In genomic region chr4:186844059-186844681, GRCh38 we compare ENCODE assay signal across 10 cellular contexts.
DNase-seq lines count a peak whose midpoint lies in the region; ATAC-seq, FAIRE-seq and TF ChIP-seq lines count a peak whose summit lies in the region.
"Had no signal": no experiment of that assay in that cellular context is flagged by ENCODE, and none has a peak within 500 bp of the region (broad histone marks: within the 10 kb centered on the region; RNA-seq: fewer than 3 reads in every experiment).

No MANE protein-coding gene starts in this region.

- peak overlapping the region; percentile 82 for H3K4me2 ChIP-seq in astrocyte (ENCODE audit: low read length)

- POLR2A ChIA-PET in HEK293 (lab: Yijun Ruan, JAX), result no interaction called here

- peak overlapping the region; percentile 93 for H3K27ac Mint-ChIP-seq in astrocyte (ENCODE audit: unreplicated experiment)

- CTCF ChIA-PET in HEK293 (lab: Yijun Ruan, JAX), result interaction anchor here (0.5 kb wide), 1 partner anchor 612 kb away, joined by 3 read pairs; no protein-coding TSS in a partner anchor

- TF ChIP-seq CTCF in HEK293 (tag by site-specific recombination; IDR thresholded peaks at IDR 0.05) (no peak), astrocyte (IDR thresholded peaks at IDR 0.05; ENCODE audit: insufficient read depth, low read depth, low read length) (no peak)

- intact Hi-C loops in right cardiac atrium (cut with DNase I), result no loop called here

- H3K9me3 Mint-ChIP-seq in astrocyte (ENCODE audit: unreplicated experiment), result no peaks in the 10 kb centered on the region

- peak overlapping the region; percentile 69 for H3K9ac ChIP-seq in astrocyte (ENCODE audit: low read length)

- no peaks in the 10 kb centered on the region for H3K79me2 ChIP-seq in astrocyte (ENCODE audit: insufficient read depth, low read length)

- H3K4me1 ChIP-seq in HEK293 (ENCODE audit: control insufficient read depth, insufficient read depth, low read length) (no peaks in the 10 kb centered on the region; the same call in 1 of the 2 replicates), astrocyte (ENCODE audit: insufficient read depth, low read length) (peaks cover 31% of the 10 kb centered on the region), right cardiac atrium (ENCODE audit: control insufficient read depth, insufficient read depth, low read length) (peaks cover 1% of the 10 kb centered on the region), small intestine (ENCODE audit: control insufficient read depth in 2 of 2, insufficient read depth in 1 of 2, low read depth in 1 of 2, low read length in 1 of 2) (peaks cover 2% of the 10 kb centered on the region in 2 donors)

- no peak overlapping the region; the same call in 1 of the 2 replicates for H3K27ac ChIP-seq in HEK293 (ENCODE audit: extremely low read depth, low read depth, low read length)
- peak overlapping the region; percentile 76 for H3K27ac ChIP-seq in astrocyte (ENCODE audit: low read depth, low read length)
- H3K27ac ChIP-seq in right cardiac atrium (ENCODE audit: low read length), result no peak overlapping the region
- H3K27ac ChIP-seq in small intestine (ENCODE audit: low read depth in 1 of 2, low read length in 1 of 2), result peak overlapping the region; percentile 85 to 86

- peak; percentile 68 to 79 for ATAC-seq in right cardiac atrium
- no peak for ATAC-seq in HG03432 (IDR thresholded peaks at IDR 0.05; ENCODE audit: unreplicated experiment)

- H3K36me3 Mint-ChIP-seq in astrocyte (ENCODE audit: low read depth, unreplicated experiment), result no peaks in the 10 kb centered on the region

- no peaks in the 10 kb centered on the region for H3K36me3 ChIP-seq in HEK293 (ENCODE audit: control insufficient read depth in 2 of 2, insufficient read depth in 1 of 2, low read length in 2 of 2)
- no peaks in the 10 kb centered on the region for H3K36me3 ChIP-seq in astrocyte (ENCODE audit: insufficient read depth, low read length)
- H3K36me3 ChIP-seq in small intestine (ENCODE audit: control insufficient read depth in 2 of 2, insufficient read depth in 2 of 2, low read length in 2 of 2), result no peaks in the 10 kb centered on the region

- H3K4me3 Mint-ChIP-seq in astrocyte (ENCODE audit: unreplicated experiment), result no peak overlapping the region

- 25% methylated on average over 8 of the region's 8 CpGs for WGBS in right cardiac atrium
- WGBS in small intestine, 3 donors, result 9 to 23% (median 18%) methylated on average over 8 of the region's 8 CpGs

- no peaks in the 10 kb centered on the region for H3K9me3 ChIP-seq in HEK293 (ENCODE audit: control insufficient read depth, insufficient read depth, low read depth, low read length)
- no peaks in the 10 kb centered on the region for H3K9me3 ChIP-seq in astrocyte (ENCODE audit: insufficient read depth, low read depth, low read length)
- H3K9me3 ChIP-seq in right cardiac atrium (ENCODE audit: control insufficient read depth, low read length), result no peaks in the 10 kb centered on the region
- H3K9me3 ChIP-seq in small intestine (ENCODE audit: control insufficient read depth, low read depth), result no peaks in the 10 kb centered on the region

- H3K27me3 ChIP-seq in astrocyte (ENCODE audit: insufficient read depth, low read length) (no peaks in the 10 kb centered on the region), right cardiac atrium (ENCODE audit: control insufficient read depth, insufficient read depth) (no peaks in the 10 kb centered on the region), small intestine (ENCODE audit: control insufficient read depth in 2 of 2, insufficient read depth in 2 of 2, low read length in 2 of 2) (no peaks in the 10 kb centered on the region)

- peak; percentile 66 for FAIRE-seq in astrocyte (lab: Jason Lieb, UNC)
- no peak for FAIRE-seq in small intestine (lab: Jason Lieb, UNC)
- FAIRE-seq in H54 (lab: Jason Lieb, UNC), result no peak
- FAIRE-seq: HTR-8/SVneo had no signal

- H3K4me3 ChIP-seq in HEK293 (ENCODE audit: low read depth, low read length) (no peak overlapping the region), astrocyte (ENCODE audit: insufficient read depth, low read depth, low read length) (peak overlapping the region; percentile 4), right cardiac atrium (ENCODE audit: low read length) (no peak overlapping the region), small intestine (ENCODE audit: low read depth in 1 of 2, low read length in 2 of 2) (no peak overlapping the region)

- DNase-seq in astrocyte (ENCODE audit: low read depth) (peak; percentile 62), right cardiac atrium (peak; percentile 24 to 71 (median 44)), small intestine (peak; percentile 55), SIG-M5 treated with dmso at 0.1 percent for 504 hours (lab: John Stamatoyannopoulos, UW; ENCODE audit: unreplicated experiment) (no peak), COLO668 (lab: John Stamatoyannopoulos, UW; ENCODE audit: unreplicated experiment) (no peak), H54 (ENCODE audit: insufficient read length, low spot score) (no peak)
- DNase-seq: activated CD4-positive, CD25-positive, alpha-beta regulatory T cell had no signal

- no peak for TF ChIP-seq POLR2A in H54 (IDR thresholded peaks at IDR 0.05; ENCODE audit: low read depth, low read length)

- H3K4me1 Mint-ChIP-seq in astrocyte (ENCODE audit: low read depth, unreplicated experiment), result peaks cover 24% of the 10 kb centered on the region

- H3K27me3 Mint-ChIP-seq in astrocyte (ENCODE audit: low read depth, unreplicated experiment), result no peaks in the 10 kb centered on the region

- no peaks in the 10 kb centered on the region for H4K20me1 ChIP-seq in astrocyte (ENCODE audit: insufficient read depth, low read length)

- peak overlapping the region; percentile 71 for H2AFZ ChIP-seq in astrocyte (ENCODE audit: low read depth, low read length)

TF ChIP-seq in HEK293, 187 proteins besides CTCF, POLR2A, EP300 and RAD21:
- no peak for TF ChIP-seq ZBTB48 (tag by site-specific recombination; IDR thresholded peaks at IDR 0.05)
- peak; percentile 51 for TF ChIP-seq ZNF341 (tag by site-specific recombination; IDR thresholded peaks at IDR 0.05; ENCODE audit: low read depth)
- TF ChIP-seq ZNF133 (tag by site-specific recombination; IDR thresholded peaks at IDR 0.05), result no peak
- TF ChIP-seq ZNF677 (tag by site-specific recombination; IDR thresholded peaks at IDR 0.05), result no peak

Comparison
In these comparisons a context has a peak if more than half of its experiments do, and no peak if none do; other contexts are left out.
1. H3K27ac ChIP-seq: peak in astrocyte (single experiment) and small intestine (2 of 2); none in HEK293 (single experiment) and right cardiac atrium (single experiment).
2. DNase-seq: peak in astrocyte (single experiment), right cardiac atrium (3 of 3) and small intestine (single experiment); none in SIG-M5 treated with dmso at 0.1 percent for 504 hours (single experiment), COLO668 (single experiment) and H54 (single experiment).